ENCODE assay signal across 8 cellular contexts in genomic region chr19:8342684-8343482, GRCh38. TPM values are rescaled to one million over a fixed set of nuclear protein-coding genes. Genes with fewer than 3 reads are reported as not detected.
DNase-seq lines count a peak whose midpoint lies in the region; ATAC-seq and TF ChIP-seq lines count a peak whose summit lies in the region.

Gene KANK3, minus strand, starts transcription at chr19:8343262. Its CDS starts 5,434 bp downstream, at chr19:8337828.

- peaks cover 10 to 18% (median 11%) of the 10 kb centered on the region in 3 donors for H3K4me1 Mint-ChIP-seq in CD8-positive, alpha-beta memory T cell

- TF ChIP-seq RAD21 in neural cell (conservative IDR thresholded peaks at IDR 0.05): no peak

- POLR2A ChIA-PET in CD8-positive, alpha-beta memory T cell (lab: Charles Lee): no interaction called here
- POLR2A ChIA-PET in RWPE1 (lab: Yijun Ruan, JAX; ENCODE audit: low non-redundant PET): no interaction called here

- H3K9ac ChIP-seq in neural cell (ENCODE audit: low read length): no peak within 1 kb of the TSS

- CTCF ChIA-PET in CD8-positive, alpha-beta memory T cell (lab: Charles Lee): interaction anchor here (1.4 to 3.1 kb wide), 2 partner anchors 11 to 228 kb away, joined by 3 to 18 read pairs; no protein-coding TSS in a partner anchor
- CTCF ChIA-PET in RWPE1 (lab: Yijun Ruan, JAX): interaction anchor here (0.6 to 2.2 kb wide), 3 partner anchors 10 to 663 kb away, joined by 5 to 10 read pairs (median 8); no protein-coding TSS in a partner anchor

- H3K4me1 ChIP-seq in CD8-positive, alpha-beta memory T cell (ENCODE audit: insufficient read depth, low read length): no peaks in the 10 kb centered on the region
- H3K4me1 ChIP-seq in foreskin keratinocyte: no peaks in the 10 kb centered on the region

- H3K79me2 ChIP-seq in neural cell (replicated peaks; ENCODE audit: insufficient read depth, low read length): no peaks in the 10 kb centered on the region

- in situ Hi-C loops in KBM-7 (cut with MboI; ENCODE audit: low pct_unique_long_range_greater_than_20kb, low sequenced_read_pairs): no loop called here

- peak within 1 kb of the TSS; percentile 47 for H3K27ac ChIP-seq in CD8-positive, alpha-beta memory T cell (ENCODE audit: low read depth, low read length)
- no peak within 1 kb of the TSS for H3K27ac ChIP-seq in RWPE1
- H3K27ac ChIP-seq in foreskin keratinocyte: no peak within 1 kb of the TSS
- H3K27ac ChIP-seq in neural cell (ENCODE audit: low read length): no peak within 1 kb of the TSS

- peak; percentile 87 to 93 (median 90) for DNase-seq in CD8-positive, alpha-beta memory T cell
- DNase-seq in KBM-7: peak; percentile 89
- DNase-seq in RWPE1 (ENCODE audit: low spot score): peak; percentile 99
- peak; percentile 91 for DNase-seq in activated gamma-delta T cell treated with anti-CD3 and anti-CD28 coated beads, Interleukin-2, amount 50 U/mL, for 16 hours (ENCODE audit: low read depth)
- peak; percentile 69 to 84 for DNase-seq in foreskin keratinocyte
- peak; percentile 97 for DNase-seq in stimulated activated naive CD8-positive, alpha-beta T cell treated with anti-CD3 and anti-CD28 coated beads, Interleukin-15, Interleukin-2, amounts not matched to agents 100 U/mL and 50 U/mL, for 24 hours

- no peaks in the 10 kb centered on the region for H3K9me3 ChIP-seq in CD8-positive, alpha-beta memory T cell (ENCODE audit: low read length)
- H3K9me3 ChIP-seq in neural cell (ENCODE audit: low read length): no peaks in the 10 kb centered on the region

- no peaks in the 10 kb centered on the region for H3K36me3 ChIP-seq in CD8-positive, alpha-beta memory T cell (ENCODE audit: insufficient read depth, low read length)
- H3K36me3 ChIP-seq in neural cell (ENCODE audit: insufficient read depth, low read length): no peaks in the 10 kb centered on the region

- H3K9me3 Mint-ChIP-seq in CD8-positive, alpha-beta memory T cell: no peaks in the 10 kb centered on the region

- H4K20me1 ChIP-seq in neural cell (ENCODE audit: insufficient read depth): no peaks in the 10 kb centered on the region

- TF ChIP-seq CTCF in RWPE1 (conservative IDR thresholded peaks at IDR 0.05; ENCODE audit: low read depth) (no peak), foreskin keratinocyte (conservative IDR thresholded peaks at IDR 0.05) (no peak), neural cell (IDR thresholded peaks at IDR 0.05; ENCODE audit: poor library complexity, severe bottlenecking) (no peak)

- ATAC-seq in GM21390 (IDR thresholded peaks at IDR 0.05; ENCODE audit: unreplicated experiment): peak; percentile 82
- peak; percentile 95 for ATAC-seq in foreskin keratinocyte
- peak; percentile 100 for ATAC-seq in stimulated activated naive CD8-positive, alpha-beta T cell treated with anti-CD3 and anti-CD28 coated beads, Interleukin-15, Interleukin-2, amounts not matched to agents 100 U/mL and 50 U/mL, for 24 hours

- H3K4me3 Mint-ChIP-seq in CD8-positive, alpha-beta memory T cell: peak within 1 kb of the TSS; percentile 77 to 90 (median 81)

- no peak within 1 kb of the TSS for H3K4me2 ChIP-seq in neural cell (ENCODE audit: low read length)

- peak within 1 kb of the TSS; percentile 56 for H3K4me3 ChIP-seq in CD8-positive, alpha-beta memory T cell (ENCODE audit: low read length)
- peak within 1 kb of the TSS; percentile 31 for H3K4me3 ChIP-seq in neural cell (ENCODE audit: low read length)

- H2AFZ ChIP-seq in neural cell (ENCODE audit: low read depth, low read length): no peak within 1 kb of the TSS

- no peaks in the 10 kb centered on the region for H3K27me3 ChIP-seq in CD8-positive, alpha-beta memory T cell (ENCODE audit: insufficient read depth, low read length, poor library complexity, severe bottlenecking)
- H3K27me3 ChIP-seq in foreskin keratinocyte: peaks cover 28% of the 10 kb centered on the region
- peaks cover 34% of the 10 kb centered on the region for H3K27me3 ChIP-seq in neural cell (ENCODE audit: insufficient read depth, low read depth, low read length)

- H3K9me2 ChIP-seq in neural cell (ENCODE audit: insufficient read depth, low read length): no peaks in the 10 kb centered on the region

- no peaks in the 10 kb centered on the region for H3F3A ChIP-seq in neural cell (ENCODE audit: insufficient read depth, low read length, poor library complexity, severe bottlenecking)

- H3K36me3 Mint-ChIP-seq in CD8-positive, alpha-beta memory T cell: peaks cover 0 to 2% (median 0%) of the 10 kb centered on the region in 3 donors

- peaks cover 6 to 9% of the 10 kb centered on the region in 2 donors for H3K27me3 Mint-ChIP-seq in CD8-positive, alpha-beta memory T cell

- no peak for TF ChIP-seq EP300 in neural cell (conservative IDR thresholded peaks at IDR 0.05; ENCODE audit: poor library complexity, severe bottlenecking)

- peak within 1 kb of the TSS in 5 of 8 donors; percentile 52 to 89 (median 84) for H3K27ac Mint-ChIP-seq in CD8-positive, alpha-beta memory T cell

TF ChIP-seq in neural cell, 6 proteins besides CTCF, POLR2A, EP300 and RAD21:
- TF ChIP-seq TAF1 (IDR thresholded peaks at IDR 0.05; ENCODE audit: low read depth): no peak
- no peak for TF ChIP-seq REST (IDR thresholded peaks at IDR 0.05; ENCODE audit: borderline replicate concordance)
- TF ChIP-seq SMC3 (conservative IDR thresholded peaks at IDR 0.05; ENCODE audit: poor library complexity): no peak
- peak; percentile 34 for TF ChIP-seq EZH2 (IDR thresholded peaks at IDR 0.05; ENCODE audit: borderline replicate concordance, insufficient read depth, low read length, poor library complexity, severe bottlenecking)

RNA-seq across cellular contexts. Expression of gene KANK3, which starts in this region (rescaled TPM):
- 1 to 10 TPM in 1 of 2 experiments, under 1 TPM in 1; 0.97 to 1.1 TPM for total RNA-seq in CD8-positive, alpha-beta memory T cell
- 3.6 TPM for polyA plus RNA-seq in CD8-positive, alpha-beta memory T cell
- 0.34 and 0.35 TPM in 2 replicates for total RNA-seq in foreskin keratinocyte
- polyA plus RNA-seq in foreskin keratinocyte: 0.41 and 0.48 TPM in 2 replicates
- polyA plus RNA-seq in neural cell: 1.0 and 2.8 TPM in 2 replicates
- 0.49 and 1.7 TPM in 2 replicates for polyA minus RNA-seq in neural cell

Comparison
In these comparisons a context has a peak if more than half of its experiments do, and no peak if none do; other contexts are left out.
1. Peak in DNase-seq and ATAC-seq in foreskin keratinocyte; RNA of the gene not detected or under 1 TPM.